In genomic region chr2:5700551-5700950, GRCh38 we compare ENCODE assay signal across 1 cellular context.
TF ChIP-seq lines count a peak whose summit lies in the region.

No MANE protein-coding gene starts in this region.

TF ChIP-seq in GM23338, 12 proteins besides CTCF, POLR2A, EP300 and RAD21 (continued from another document):
- TF ChIP-seq REST (IDR thresholded peaks at IDR 0.05; ENCODE audit: unreplicated experiment) (no peak), EZH2 (IDR thresholded peaks at IDR 0.05; ENCODE audit: low read depth, unreplicated experiment) (no peak), CREB1 (CRISPR knock-in tag; IDR thresholded peaks at IDR 0.05; ENCODE audit: low read depth) (no peak), EZH2phosphoT487 (IDR thresholded peaks at IDR 0.05; ENCODE audit: unreplicated experiment) (no peak), ZNF462 (CRISPR knock-in tag; IDR thresholded peaks at IDR 0.05) (no peak), NANOG (IDR thresholded peaks at IDR 0.05; ENCODE audit: borderline replicate concordance) (no peak), ZNF331 (CRISPR knock-in tag; IDR thresholded peaks at IDR 0.05; ENCODE audit: low read depth) (no peak)
